In genomic region chr7:50364645-50365044, GRCh38 we compare ENCODE assay signal across 15 cellular contexts.
DNase-seq lines count a peak whose midpoint lies in the region; ATAC-seq and TF ChIP-seq lines count a peak whose summit lies in the region.
"Had no signal": no experiment of that assay in that cellular context is flagged by ENCODE, and none has a peak within 500 bp of the region (broad histone marks: within the 10 kb centered on the region; RNA-seq: fewer than 3 reads in every experiment).

No MANE protein-coding gene starts in this region.

- H3K36me3 ChIP-seq in HAP-1 (replicated peaks), result no peaks in the 10 kb centered on the region

- in situ Hi-C loops in HAP-1 (cut with MboI; ENCODE audit: low sequenced_read_pairs), result no loop called here

- peaks cover 99% of the 10 kb centered on the region for H3K4me1 Mint-ChIP-seq in activated T-cell treated with anti-CD3 and anti-CD28 coated beads, Interleukin-2, amount 50 U/mL, for 24 hours (ENCODE audit: low read depth)
- H3K4me1 Mint-ChIP-seq in activated naive CD8-positive, alpha-beta T cell treated with anti-CD3 and anti-CD28 coated beads for 36 hours, result peaks cover 96% of the 10 kb centered on the region
- H3K4me1 Mint-ChIP-seq in stimulated activated memory B cell treated with anti-CD40 and anti-IgM and Interleukin-4, amounts not matched to agents 10 μg/mL and 1 μg/mL and 100 μg/mL, for 72 hours, result peaks cover 85% of the 10 kb centered on the region

- TF ChIP-seq CTCF in NB4 (IDR thresholded peaks at IDR 0.05; ENCODE audit: low read depth, low read length), result no peak

- no peak overlapping the region for H3K4me3 ChIP-seq in NB4 (ENCODE audit: low read depth, low read length)
- no peak overlapping the region for H3K4me3 ChIP-seq in HAP-1

- no peaks in the 10 kb centered on the region for H3K9me3 ChIP-seq in HAP-1

- peak overlapping the region; percentile 16 for H3K4me3 Mint-ChIP-seq in activated T-cell treated with anti-CD3 and anti-CD28 coated beads, Interleukin-2, amount 50 U/mL, for 24 hours
- no peak overlapping the region for H3K4me3 Mint-ChIP-seq in activated naive CD8-positive, alpha-beta T cell treated with anti-CD3 and anti-CD28 coated beads for 36 hours
- H3K4me3 Mint-ChIP-seq in stimulated activated memory B cell treated with anti-CD40 and anti-IgM and Interleukin-4, amounts not matched to agents 10 μg/mL and 1 μg/mL and 100 μg/mL, for 72 hours, result no peak overlapping the region

- no peak for DNase-seq in activated T-cell treated with anti-CD3 and anti-CD28 coated beads, Interleukin-2, amount 50 U/mL, for 24 hours
- DNase-seq in activated T-cell treated with anti-CD3 and anti-CD28 coated beads for 4 hours, result no peak
- DNase-seq in NB4 (ENCODE audit: low read depth), result no peak
- no peak for DNase-seq in activated naive CD8-positive, alpha-beta T cell treated with anti-CD3 and anti-CD28 coated beads for 36 hours
- no peak for DNase-seq in HAP-1 (ENCODE audit: low spot score in 2 of 2)
- DNase-seq in LoVo (ENCODE audit: low spot score), result no peak
- DNase-seq: ACHN; amniotic stem cell; central memory CD4-positive, alpha-beta T cell; effector CD4-positive, alpha-beta T cell; NCI-H1694; stimulated activated naive CD4-positive, alpha-beta T cell treated with Interleukin-2 at 50 U/mL for 16 hours had no signal

- H3K27me3 ChIP-seq in HAP-1 (ENCODE audit: low read depth), result no peaks in the 10 kb centered on the region

- peaks cover 99% of the 10 kb centered on the region for H3K36me3 Mint-ChIP-seq in activated T-cell treated with anti-CD3 and anti-CD28 coated beads, Interleukin-2, amount 50 U/mL, for 24 hours (ENCODE audit: low read depth)
- peaks cover 92% of the 10 kb centered on the region for H3K36me3 Mint-ChIP-seq in activated naive CD8-positive, alpha-beta T cell treated with anti-CD3 and anti-CD28 coated beads for 36 hours
- peaks cover 72% of the 10 kb centered on the region for H3K36me3 Mint-ChIP-seq in stimulated activated memory B cell treated with anti-CD40 and anti-IgM and Interleukin-4, amounts not matched to agents 10 μg/mL and 1 μg/mL and 100 μg/mL, for 72 hours

- H3K9me3 Mint-ChIP-seq in activated T-cell treated with anti-CD3 and anti-CD28 coated beads, Interleukin-2, amount 50 U/mL, for 24 hours, result peaks cover 3% of the 10 kb centered on the region
- H3K9me3 Mint-ChIP-seq in activated naive CD8-positive, alpha-beta T cell treated with anti-CD3 and anti-CD28 coated beads for 36 hours, result no peaks in the 10 kb centered on the region
- H3K9me3 Mint-ChIP-seq in stimulated activated memory B cell treated with anti-CD40 and anti-IgM and Interleukin-4, amounts not matched to agents 10 μg/mL and 1 μg/mL and 100 μg/mL, for 72 hours, result peaks cover 8% of the 10 kb centered on the region

- peak overlapping the region; percentile 99 for H3K27ac Mint-ChIP-seq in activated T-cell treated with anti-CD3 and anti-CD28 coated beads, Interleukin-2, amount 50 U/mL, for 24 hours
- H3K27ac Mint-ChIP-seq in activated naive CD8-positive, alpha-beta T cell treated with anti-CD3 and anti-CD28 coated beads for 36 hours, result peak overlapping the region; percentile 98
- peak overlapping the region; percentile 86 for H3K27ac Mint-ChIP-seq in stimulated activated memory B cell treated with anti-CD40 and anti-IgM and Interleukin-4, amounts not matched to agents 10 μg/mL and 1 μg/mL and 100 μg/mL, for 72 hours

- TF ChIP-seq POLR2A in NB4 (IDR thresholded peaks at IDR 0.05; ENCODE audit: extremely low read depth, insufficient read length), result peak; percentile 0

- H3K27me3 Mint-ChIP-seq in activated T-cell treated with anti-CD3 and anti-CD28 coated beads, Interleukin-2, amount 50 U/mL, for 24 hours, result no peaks in the 10 kb centered on the region
- H3K27me3 Mint-ChIP-seq in activated naive CD8-positive, alpha-beta T cell treated with anti-CD3 and anti-CD28 coated beads for 36 hours, result no peaks in the 10 kb centered on the region
- no peaks in the 10 kb centered on the region for H3K27me3 Mint-ChIP-seq in stimulated activated memory B cell treated with anti-CD40 and anti-IgM and Interleukin-4, amounts not matched to agents 10 μg/mL and 1 μg/mL and 100 μg/mL, for 72 hours

- ATAC-seq in stimulated activated memory B cell treated with anti-CD40 and anti-IgM and Interleukin-4, amounts not matched to agents 10 μg/mL and 1 μg/mL and 100 μg/mL, for 72 hours, result peak; percentile 34
- ATAC-seq in activated CD4-positive, CD25-positive, alpha-beta regulatory T cell treated with anti-CD3 and anti-CD28 coated beads, Interleukin-2, amount 50 U/mL, for 24 hours, result no peak
- ATAC-seq: Right ventricle myocardium inferior had no signal

- H3K4me1 ChIP-seq in HAP-1, result no peaks in the 10 kb centered on the region
